1 cellular context compared by ENCODE assay signal in the genomic region with DNA sequence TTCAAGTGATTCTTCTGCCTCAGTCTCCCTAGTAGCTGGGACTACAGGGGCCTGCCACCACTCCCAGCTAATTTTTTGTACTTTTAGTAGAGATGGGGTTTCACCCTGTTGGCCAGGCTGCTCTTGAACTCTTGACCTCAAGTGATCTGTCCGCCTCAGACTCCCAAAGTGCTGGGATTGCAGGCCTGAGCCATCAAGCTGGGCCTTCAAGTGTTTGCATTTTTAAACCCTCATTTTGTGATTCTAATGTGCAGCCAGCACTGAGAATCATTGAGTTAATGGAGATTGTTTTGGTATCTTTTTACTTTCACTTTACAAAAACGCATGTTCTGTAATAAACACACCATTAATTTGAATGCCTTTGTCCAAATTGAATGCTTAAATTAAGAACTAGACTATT.
TF ChIP-seq lines count a peak whose summit lies in the region.

No MANE protein-coding gene starts in this region.

TF ChIP-seq in GM23338, 12 proteins besides CTCF, POLR2A, EP300 and RAD21 (continued from another document):
- TF ChIP-seq, protein P1, sequence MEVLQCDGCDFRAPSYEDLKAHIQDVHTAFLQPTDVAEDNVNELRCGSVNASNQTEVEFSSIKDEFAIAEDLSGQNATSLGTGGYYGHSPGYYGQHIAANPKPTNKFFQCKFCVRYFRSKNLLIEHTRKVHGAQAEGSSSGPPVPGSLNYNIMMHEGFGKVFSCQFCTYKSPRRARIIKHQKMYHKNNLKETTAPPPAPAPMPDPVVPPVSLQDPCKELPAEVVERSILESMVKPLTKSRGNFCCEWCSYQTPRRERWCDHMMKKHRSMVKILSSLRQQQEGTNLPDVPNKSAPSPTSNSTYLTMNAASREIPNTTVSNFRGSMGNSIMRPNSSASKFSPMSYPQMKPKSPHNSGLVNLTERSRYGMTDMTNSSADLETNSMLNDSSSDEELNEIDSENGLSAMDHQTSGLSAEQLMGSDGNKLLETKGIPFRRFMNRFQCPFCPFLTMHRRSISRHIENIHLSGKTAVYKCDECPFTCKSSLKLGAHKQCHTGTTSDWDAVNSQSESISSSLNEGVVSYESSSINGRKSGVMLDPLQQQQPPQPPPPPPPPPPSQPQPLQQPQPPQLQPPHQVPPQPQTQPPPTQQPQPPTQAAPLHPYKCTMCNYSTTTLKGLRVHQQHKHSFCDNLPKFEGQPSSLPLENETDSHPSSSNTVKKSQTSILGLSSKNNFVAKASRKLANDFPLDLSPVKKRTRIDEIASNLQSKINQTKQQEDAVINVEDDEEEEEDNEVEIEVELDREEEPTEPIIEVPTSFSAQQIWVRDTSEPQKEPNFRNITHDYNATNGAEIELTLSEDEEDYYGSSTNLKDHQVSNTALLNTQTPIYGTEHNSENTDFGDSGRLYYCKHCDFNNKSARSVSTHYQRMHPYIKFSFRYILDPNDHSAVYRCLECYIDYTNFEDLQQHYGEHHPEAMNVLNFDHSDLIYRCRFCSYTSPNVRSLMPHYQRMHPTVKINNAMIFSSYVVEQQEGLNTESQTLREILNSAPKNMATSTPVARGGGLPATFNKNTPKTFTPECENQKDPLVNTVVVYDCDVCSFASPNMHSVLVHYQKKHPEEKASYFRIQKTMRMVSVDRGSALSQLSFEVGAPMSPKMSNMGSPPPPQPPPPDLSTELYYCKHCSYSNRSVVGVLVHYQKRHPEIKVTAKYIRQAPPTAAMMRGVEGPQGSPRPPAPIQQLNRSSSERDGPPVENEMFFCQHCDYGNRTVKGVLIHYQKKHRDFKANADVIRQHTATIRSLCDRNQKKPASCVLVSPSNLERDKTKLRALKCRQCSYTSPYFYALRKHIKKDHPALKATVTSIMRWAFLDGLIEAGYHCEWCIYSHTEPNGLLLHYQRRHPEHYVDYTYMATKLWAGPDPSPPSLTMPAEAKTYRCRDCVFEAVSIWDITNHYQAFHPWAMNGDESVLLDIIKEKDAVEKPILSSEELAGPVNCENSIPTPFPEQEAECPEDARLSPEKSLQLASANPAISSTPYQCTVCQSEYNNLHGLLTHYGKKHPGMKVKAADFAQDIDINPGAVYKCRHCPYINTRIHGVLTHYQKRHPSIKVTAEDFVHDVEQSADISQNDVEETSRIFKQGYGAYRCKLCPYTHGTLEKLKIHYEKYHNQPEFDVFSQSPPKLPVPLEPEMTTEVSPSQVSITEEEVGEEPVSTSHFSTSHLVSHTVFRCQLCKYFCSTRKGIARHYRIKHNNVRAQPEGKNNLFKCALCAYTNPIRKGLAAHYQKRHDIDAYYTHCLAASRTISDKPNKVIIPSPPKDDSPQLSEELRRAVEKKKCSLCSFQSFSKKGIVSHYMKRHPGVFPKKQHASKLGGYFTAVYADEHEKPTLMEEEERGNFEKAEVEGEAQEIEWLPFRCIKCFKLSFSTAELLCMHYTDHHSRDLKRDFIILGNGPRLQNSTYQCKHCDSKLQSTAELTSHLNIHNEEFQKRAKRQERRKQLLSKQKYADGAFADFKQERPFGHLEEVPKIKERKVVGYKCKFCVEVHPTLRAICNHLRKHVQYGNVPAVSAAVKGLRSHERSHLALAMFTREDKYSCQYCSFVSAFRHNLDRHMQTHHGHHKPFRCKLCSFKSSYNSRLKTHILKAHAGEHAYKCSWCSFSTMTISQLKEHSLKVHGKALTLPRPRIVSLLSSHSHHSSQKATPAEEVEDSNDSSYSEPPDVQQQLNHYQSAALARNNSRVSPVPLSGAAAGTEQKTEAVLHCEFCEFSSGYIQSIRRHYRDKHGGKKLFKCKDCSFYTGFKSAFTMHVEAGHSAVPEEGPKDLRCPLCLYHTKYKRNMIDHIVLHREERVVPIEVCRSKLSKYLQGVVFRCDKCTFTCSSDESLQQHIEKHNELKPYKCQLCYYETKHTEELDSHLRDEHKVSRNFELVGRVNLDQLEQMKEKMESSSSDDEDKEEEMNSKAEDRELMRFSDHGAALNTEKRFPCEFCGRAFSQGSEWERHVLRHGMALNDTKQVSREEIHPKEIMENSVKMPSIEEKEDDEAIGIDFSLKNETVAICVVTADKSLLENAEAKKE (CRISPR knock-in tag; IDR thresholded peaks at IDR 0.05): 0 out of 2 replicates have a peak, but pooled peaks have one; percentile 23
- TF ChIP-seq ZNF331 (CRISPR knock-in tag; IDR thresholded peaks at IDR 0.05; ENCODE audit: low read depth): no peak
